Comparison of ENCODE assay signal across 8 cellular contexts in the genomic region with DNA sequence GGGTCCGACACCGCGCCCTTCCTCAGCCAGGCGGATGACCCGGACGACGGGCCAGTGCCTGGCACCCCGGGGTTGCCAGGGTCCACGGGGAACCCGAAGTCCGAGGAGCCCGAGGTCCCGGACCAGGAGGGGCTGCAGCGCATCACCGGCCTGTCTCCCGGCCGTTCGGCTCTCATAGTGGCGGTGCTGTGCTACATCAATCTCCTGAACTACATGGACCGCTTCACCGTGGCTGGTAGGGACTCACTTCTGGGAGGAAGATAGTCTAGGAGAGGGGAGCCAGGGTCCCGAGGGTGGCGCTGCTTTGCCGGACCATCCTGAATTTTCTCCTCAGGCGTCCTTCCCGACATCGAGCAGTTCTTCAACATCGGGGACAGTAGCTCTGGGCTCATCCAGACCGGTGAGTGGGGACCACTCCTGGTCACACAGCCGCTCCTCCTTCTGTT. TPM values are rescaled to one million over a fixed set of nuclear protein-coding genes. Genes with fewer than 3 reads are reported as not detected.
DNase-seq lines count a peak whose midpoint lies in the region; ATAC-seq, FAIRE-seq and TF ChIP-seq lines count a peak whose summit lies in the region.

No MANE protein-coding gene starts in this region.

- TF ChIP-seq RAD21 in A549 (conservative IDR thresholded peaks at IDR 0.05 in 1 of 2, IDR thresholded peaks at IDR 0.05 in 1 of 2), result no peak

- peak; percentile 36 to 41; a peak in 5 of 6 replicates for ATAC-seq in A549
- peak; percentile 15 for ATAC-seq in GM21528 (IDR thresholded peaks at IDR 0.05; ENCODE audit: low FRiP score, unreplicated experiment)
- no peak for ATAC-seq in HG03045 (IDR thresholded peaks at IDR 0.05; ENCODE audit: unreplicated experiment)

- H3K79me2 ChIP-seq in parathyroid adenoma, result peaks cover 2% of the 10 kb centered on the region

- POLR2A ChIA-PET in A549 (lab: Yijun Ruan, JAX), result no interaction called here

- H3K27ac ChIP-seq in A549, result peak overlapping the region; percentile 87 to 88
- H3K27ac ChIP-seq in esophagus squamous epithelium, result peak overlapping the region; percentile 58 to 82 (median 75)
- H3K27ac ChIP-seq in parathyroid adenoma, result peak overlapping the region; percentile 67

- 47% methylated on average over 11 of the region's 30 CpGs for WGBS in A549 (ENCODE audit: missing lambda C conversion rate)
- 0 to 3% methylated on average over 2 to 7 of the region's 30 CpGs for WGBS in esophagus squamous epithelium, 2 donors

- H3K4me2 ChIP-seq in A549 (peak overlapping the region; percentile 73), parathyroid adenoma (ENCODE audit: low read length) (peak overlapping the region; percentile 74)

- H3K9me3 ChIP-seq in A549 (no peaks in the 10 kb centered on the region), esophagus squamous epithelium (no peaks in the 10 kb centered on the region), parathyroid adenoma (ENCODE audit: control insufficient read depth, low read length) (no peaks in the 10 kb centered on the region)

- H3K36me3 ChIP-seq in esophagus squamous epithelium, result peaks cover 3 to 26% (median 16%) of the 10 kb centered on the region in 3 donors
- H3K36me3 ChIP-seq in parathyroid adenoma (ENCODE audit: control insufficient read depth, insufficient read depth, low read length), result no peaks in the 10 kb centered on the region

- H2AFZ ChIP-seq in parathyroid adenoma, result peak overlapping the region; percentile 85

- CTCF ChIA-PET in A549 (lab: Yijun Ruan, JAX), result interaction anchor here (0.6 to 0.7 kb wide), 2 partner anchors 23 to 31 kb away, joined by 3 to 4 read pairs; no protein-coding TSS in a partner anchor

- intact Hi-C loops in esophagus squamous epithelium (cut with DNase I), result no loop called here

- FAIRE-seq in A549 (lab: Jason Lieb, UNC), result no peak

- TF ChIP-seq CTCF in A549 (IDR thresholded peaks at IDR 0.05), result no peak
- TF ChIP-seq CTCF in esophagus squamous epithelium (IDR thresholded peaks at IDR 0.05), result no peak
- TF ChIP-seq CTCF in parathyroid adenoma (IDR thresholded peaks at IDR 0.05), result no peak

- no peak for TF ChIP-seq EP300 in A549 (IDR thresholded peaks at IDR 0.05)

- H3K4me3 ChIP-seq in A549 (peak overlapping the region; percentile 65), esophagus squamous epithelium (peak overlapping the region; percentile 75 to 85 (median 80)), parathyroid adenoma (ENCODE audit: low read depth, low read length) (peak overlapping the region; percentile 76)

- H3K4me1 ChIP-seq in A549, result peaks cover 9% of the 10 kb centered on the region; the same call in 2 of the 3 replicates
- H3K4me1 ChIP-seq in esophagus squamous epithelium, result peaks cover 8 to 32% (median 13%) of the 10 kb centered on the region in 3 donors
- peaks cover 8% of the 10 kb centered on the region for H3K4me1 ChIP-seq in parathyroid adenoma

- peak overlapping the region; percentile 55 for H3K9ac ChIP-seq in parathyroid adenoma

- H3K27me3 ChIP-seq in esophagus squamous epithelium (no peaks in the 10 kb centered on the region), parathyroid adenoma (ENCODE audit: control insufficient read depth, insufficient read depth, low read length) (no peaks in the 10 kb centered on the region)

- no peak for TF ChIP-seq POLR2A in A549 (IDR thresholded peaks at IDR 0.05; ENCODE audit: low read length)
- TF ChIP-seq POLR2A in esophagus squamous epithelium (IDR thresholded peaks at IDR 0.05), result no peak

- DNase-seq in A549 (ENCODE audit: low read depth in 1 of 2, low spot score in 1 of 2) (no peak), RKO (ENCODE audit: low spot score) (peak; percentile 40), esophagus squamous epithelium (lab: John Stamatoyannopoulos, UW) (no peak), NCI-H146 treated with DMSO at 0.1 percent for 48 hours (lab: John Stamatoyannopoulos, UW; ENCODE audit: unreplicated experiment) (no peak), NCI-H1417 (lab: John Stamatoyannopoulos, UW) (no peak)

TF ChIP-seq in A549, 52 proteins besides CTCF, POLR2A, EP300 and RAD21:
- TF ChIP-seq PHF8 (IDR thresholded peaks at IDR 0.05; ENCODE audit: borderline replicate concordance, low read depth) (no peak), EHMT2 (IDR thresholded peaks at IDR 0.05; ENCODE audit: low read depth) (no peak), KDM5A (IDR thresholded peaks at IDR 0.05) (no peak), CEBPB (IDR thresholded peaks at IDR 0.05) (no peak), ZFP36 (IDR thresholded peaks at IDR 0.05; ENCODE audit: borderline replicate concordance, partially characterized antibody) (no peak), FOSB (CRISPR knock-in tag; IDR thresholded peaks at IDR 0.05) (no peak), CBX2 (IDR thresholded peaks at IDR 0.05; ENCODE audit: borderline replicate concordance, low read depth) (no peak)
- TF ChIP-seq, protein P1, sequence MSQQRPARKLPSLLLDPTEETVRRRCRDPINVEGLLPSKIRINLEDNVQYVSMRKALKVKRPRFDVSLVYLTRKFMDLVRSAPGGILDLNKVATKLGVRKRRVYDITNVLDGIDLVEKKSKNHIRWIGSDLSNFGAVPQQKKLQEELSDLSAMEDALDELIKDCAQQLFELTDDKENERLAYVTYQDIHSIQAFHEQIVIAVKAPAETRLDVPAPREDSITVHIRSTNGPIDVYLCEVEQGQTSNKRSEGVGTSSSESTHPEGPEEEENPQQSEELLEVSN (IDR thresholded peaks at IDR 0.05; ENCODE audit: borderline replicate concordance, low read depth), result no peak

RNA-seq across cellular contexts. Expression of gene SPNS1, which starts 0.6 kb away (rescaled TPM):
- polyA plus RNA-seq in A549 (2011; rRNA removed) (16.9 and 27.0 TPM in 2 replicates), A549 (2017; fragmentation: RNase III; extraction: RNeasy Plus Mini Kit Qiagen cat#74134 plus additional on column Dnase treatment) (29.6 to 35.4 TPM (median 35.1 TPM) in 3 replicates)
- 43.4 and 58.8 TPM in 2 replicates for polyA plus RNA-seq in A549 (2012; cell fraction: cytosol; rRNA removed)
- polyA plus RNA-seq in A549 (2012; cell fraction: nucleus; rRNA removed), result 136 and 166 TPM in 2 replicates
- polyA minus RNA-seq in A549 (2011; rRNA and poly(A)+ RNA removed), result 26.3 and 40.3 TPM in 2 replicates
- 10 to 100 TPM; 15.3 to 26.3 (median 18.5) TPM for total RNA-seq in esophagus squamous epithelium

RNA-seq across cellular contexts. Expression of gene LAT, which starts 9.7 kb away (rescaled TPM):
- polyA plus RNA-seq in A549 (2011; rRNA removed) (0.85 and 0.98 TPM in 2 replicates), A549 (2017; fragmentation: RNase III; extraction: RNeasy Plus Mini Kit Qiagen cat#74134 plus additional on column Dnase treatment) (2.2 to 3.4 TPM (median 3.3 TPM) in 3 replicates)
- 1.5 and 2.2 TPM in 2 replicates for polyA plus RNA-seq in A549 (2012; cell fraction: cytosol; rRNA removed)
- 19.9 and 23.0 TPM in 2 replicates for polyA plus RNA-seq in A549 (2012; cell fraction: nucleus; rRNA removed)
- 0.34 and 1.6 TPM in 2 replicates for polyA minus RNA-seq in A549 (2011; rRNA and poly(A)+ RNA removed)
- 1 to 10 TPM in 3 of 4 donors, under 1 TPM in 1; 0.76 to 7.4 (median 2.5) TPM for total RNA-seq in esophagus squamous epithelium

RNA-seq across cellular contexts. Expression of gene NFATC2IP, which starts 24.4 kb away (rescaled TPM):
- polyA plus RNA-seq in A549 (2011; rRNA removed), result 32.2 and 35.7 TPM in 2 replicates
- polyA plus RNA-seq in A549 (2012; cell fraction: cytosol; rRNA removed), result 27.8 and 35.6 TPM in 2 replicates
- 113 and 134 TPM in 2 replicates for polyA plus RNA-seq in A549 (2012; cell fraction: nucleus; rRNA removed)
- polyA plus RNA-seq in A549 (2017; fragmentation: RNase III; extraction: RNeasy Plus Mini Kit Qiagen cat#74134 plus additional on column Dnase treatment), result 29.7 to 31.4 TPM (median 30.3 TPM) in 3 replicates
- polyA minus RNA-seq in A549 (2011; rRNA and poly(A)+ RNA removed), result 24.2 and 25.7 TPM in 2 replicates
- 10 to 100 TPM; 17.4 to 36.6 (median 24.2) TPM for total RNA-seq in esophagus squamous epithelium

RNA-seq across cellular contexts. Expression of gene CD19, which starts 43.4 kb away (rescaled TPM):
- polyA plus RNA-seq in A549 (2011; rRNA removed), result not detected in 2 replicates
- not detected in 2 replicates for polyA plus RNA-seq in A549 (2012; cell fraction: cytosol; rRNA removed)
- polyA plus RNA-seq in A549 (2012; cell fraction: nucleus; rRNA removed), result not detected in 2 replicates
- not detected in 3 replicates for polyA plus RNA-seq in A549 (2017; fragmentation: RNase III; extraction: RNeasy Plus Mini Kit Qiagen cat#74134 plus additional on column Dnase treatment)
- not detected in 2 replicates for polyA minus RNA-seq in A549 (2011; rRNA and poly(A)+ RNA removed)
- total RNA-seq in esophagus squamous epithelium, result under 1 TPM in 2 of 4 donors, not detected in 2; 0.19 to 0.42 TPM

RNA-seq across cellular contexts. Expression of gene RABEP2, which starts 50.1 kb away (rescaled TPM):
- polyA plus RNA-seq in A549 (2011; rRNA removed) (5.4 and 6.0 TPM in 2 replicates), A549 (2017; fragmentation: RNase III; extraction: RNeasy Plus Mini Kit Qiagen cat#74134 plus additional on column Dnase treatment) (13.7 to 15.6 TPM (median 14.5 TPM) in 3 replicates)
- 17.4 and 18.5 TPM in 2 replicates for polyA plus RNA-seq in A549 (2012; cell fraction: cytosol; rRNA removed)
- 23.7 and 29.7 TPM in 2 replicates for polyA plus RNA-seq in A549 (2012; cell fraction: nucleus; rRNA removed)
- polyA minus RNA-seq in A549 (2011; rRNA and poly(A)+ RNA removed), result 2.0 and 2.9 TPM in 2 replicates
- total RNA-seq in esophagus squamous epithelium, result 10 to 100 TPM; 28.7 to 47.2 (median 37.2) TPM
